ENCODE assay signal across 1 cellular context in genomic region chr1:95165569-95165968, GRCh38. TPM values are rescaled to one million over a fixed set of nuclear protein-coding genes. Genes with fewer than 3 reads are reported as not detected.
"Had no signal": no experiment of that assay in that cellular context is flagged by ENCODE, and none has a peak within 500 bp of the region (broad histone marks: within the 10 kb centered on the region; RNA-seq: fewer than 3 reads in every experiment).

No MANE protein-coding gene starts in this region.

RNA-seq across cellular contexts. Expression of gene TLCD4, which starts 48.4 kb away (rescaled TPM):
- total RNA-seq: naive thymus-derived CD4-positive, alpha-beta T cell had no signal
